Comparison of ENCODE assay signal across 21 cellular contexts in genomic region chr13:18943721-18944391, GRCh38.
"Had no signal": no experiment of that assay in that cellular context is flagged by ENCODE, and none has a peak within 500 bp of the region (broad histone marks: within the 10 kb centered on the region; RNA-seq: fewer than 3 reads in every experiment).

No MANE protein-coding gene starts in this region.

- H3K4me2 ChIP-seq: neural progenitor cell had no signal

- H3K4me3 ChIP-seq: heart right ventricle, left ventricle myocardium inferior, neural progenitor cell, ovary, skin epidermis had no signal

- ATAC-seq: activated T-cell treated with anti-CD3 and anti-CD28 coated beads, Interleukin-2, amount 50 U/mL, for 4 hours; heart right ventricle; naive thymus-derived CD8-positive, alpha-beta T cell; stimulated activated effector memory CD8-positive, alpha-beta T cell treated with anti-CD3 and anti-CD28 coated beads, Interleukin-12 subunit alpha, Interleukin-12 subunit beta, amount 100 ng/mL, for 72 hours had no signal

- H2AFZ ChIP-seq: neural progenitor cell had no signal

- H3K27ac ChIP-seq: heart right ventricle, left ventricle myocardium inferior, neural progenitor cell, ovary, skin epidermis, WERI-Rb-1 had no signal

- H3K4me1 ChIP-seq: heart right ventricle, left ventricle myocardium inferior, neural progenitor cell had no signal

- H3K9ac ChIP-seq: neural progenitor cell had no signal

- H3K36me3 ChIP-seq: heart right ventricle, left ventricle myocardium inferior, neural progenitor cell, ovary, WERI-Rb-1 had no signal

- DNase-seq: activated CD4-positive, CD25-positive, alpha-beta regulatory T cell treated with anti-CD3 and anti-CD28 coated beads, Interleukin-2, amount 50 U/mL, for 72 hours; activated CD8-positive, alpha-beta memory T cell treated with anti-CD3 and anti-CD28 coated beads for 24 hours; activated CD8-positive, alpha-beta memory T cell treated with anti-CD3 and anti-CD28 coated beads, Interleukin-2, amount 50 U/mL, for 4 hours; activated naive CD4-positive, alpha-beta T cell treated with anti-CD3 and anti-CD28 coated beads, Interleukin-2, amount 50 U/mL, for 16 hours; activated T-cell treated with anti-CD3 and anti-CD28 coated beads, Interleukin-2, amount 50 U/mL, for 4 hours; dermis blood vessel endothelial cell; effector CD8-positive, alpha-beta T cell; erythroblast; foreskin fibroblast; heart right ventricle; kidney glomerular epithelial cell; left ventricle myocardium inferior; mammary epithelial cell; stimulated activated CD4-positive, alpha-beta T cell treated with anti-CD3 and anti-CD28 coated beads, Interleukin-2, amount 100 ng/mL, for 24 hours; T-helper 1 cell; WERI-Rb-1 had no signal

- H3K27me3 ChIP-seq: neural progenitor cell, ovary had no signal

- H3K9me3 ChIP-seq: heart right ventricle, left ventricle myocardium inferior, ovary had no signal
